In genomic region chr7:32023353-32023752, GRCh38 we compare ENCODE assay signal across 2 cellular contexts.
TF ChIP-seq lines count a peak whose summit lies in the region.

No MANE protein-coding gene starts in this region.

TF ChIP-seq in IMR-90, 13 proteins besides CTCF, POLR2A, EP300 and RAD21:
- TF ChIP-seq, protein P1, sequence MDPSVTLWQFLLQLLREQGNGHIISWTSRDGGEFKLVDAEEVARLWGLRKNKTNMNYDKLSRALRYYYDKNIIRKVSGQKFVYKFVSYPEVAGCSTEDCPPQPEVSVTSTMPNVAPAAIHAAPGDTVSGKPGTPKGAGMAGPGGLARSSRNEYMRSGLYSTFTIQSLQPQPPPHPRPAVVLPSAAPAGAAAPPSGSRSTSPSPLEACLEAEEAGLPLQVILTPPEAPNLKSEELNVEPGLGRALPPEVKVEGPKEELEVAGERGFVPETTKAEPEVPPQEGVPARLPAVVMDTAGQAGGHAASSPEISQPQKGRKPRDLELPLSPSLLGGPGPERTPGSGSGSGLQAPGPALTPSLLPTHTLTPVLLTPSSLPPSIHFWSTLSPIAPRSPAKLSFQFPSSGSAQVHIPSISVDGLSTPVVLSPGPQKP (IDR thresholded peaks at IDR 0.05; ENCODE audit: borderline replicate concordance, low read depth, low read length) = no peak
- TF ChIP-seq MAZ (IDR thresholded peaks at IDR 0.05; ENCODE audit: borderline replicate concordance, low read depth, low read length) = no peak
- no peak for TF ChIP-seq MAFK (IDR thresholded peaks at IDR 0.05; ENCODE audit: low read depth, low read length)
- no peak for TF ChIP-seq MXI1 (IDR thresholded peaks at IDR 0.05; ENCODE audit: borderline replicate concordance, low read depth, low read length)
- TF ChIP-seq RCOR1 (IDR thresholded peaks at IDR 0.05; ENCODE audit: insufficient replicate concordance, low read length) = no peak
- no peak for TF ChIP-seq SMC3 (IDR thresholded peaks at IDR 0.05; ENCODE audit: low read depth, low read length)
- TF ChIP-seq CEBPB (IDR thresholded peaks at IDR 0.05; ENCODE audit: low read depth, low read length) = no peak
- TF ChIP-seq FOS (IDR thresholded peaks at IDR 0.05; ENCODE audit: low read depth, low read length) = no peak
- TF ChIP-seq, protein P2, sequence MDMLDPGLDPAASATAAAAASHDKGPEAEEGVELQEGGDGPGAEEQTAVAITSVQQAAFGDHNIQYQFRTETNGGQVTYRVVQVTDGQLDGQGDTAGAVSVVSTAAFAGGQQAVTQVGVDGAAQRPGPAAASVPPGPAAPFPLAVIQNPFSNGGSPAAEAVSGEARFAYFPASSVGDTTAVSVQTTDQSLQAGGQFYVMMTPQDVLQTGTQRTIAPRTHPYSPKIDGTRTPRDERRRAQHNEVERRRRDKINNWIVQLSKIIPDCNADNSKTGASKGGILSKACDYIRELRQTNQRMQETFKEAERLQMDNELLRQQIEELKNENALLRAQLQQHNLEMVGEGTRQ (IDR thresholded peaks at IDR 0.05; ENCODE audit: low read depth, low read length) = no peak
- no peak for TF ChIP-seq RFX5 (IDR thresholded peaks at IDR 0.05; ENCODE audit: low read depth, low read length)
- no peak for TF ChIP-seq NFE2L2 (IDR thresholded peaks at IDR 0.05; ENCODE audit: low read depth, low read length)
- no peak for TF ChIP-seq CHD1 (IDR thresholded peaks at IDR 0.05; ENCODE audit: low read depth, low read length)
- TF ChIP-seq BHLHE40 (IDR thresholded peaks at IDR 0.05; ENCODE audit: low read depth, low read length) = no peak

TF ChIP-seq in HepG2, 621 proteins besides CTCF, POLR2A, EP300 and RAD21 (continued from another document):
- TF ChIP-seq ATF4 (CRISPR knock-in tag; IDR thresholded peaks at IDR 0.05) (no peak), ZNF30 (CRISPR knock-in tag; IDR thresholded peaks at IDR 0.05) (no peak), ZMYM4 (CRISPR knock-in tag; IDR thresholded peaks at IDR 0.05) (no peak), SATB2 (CRISPR knock-in tag; IDR thresholded peaks at IDR 0.05) (no peak), ZNF879 (CRISPR knock-in tag; IDR thresholded peaks at IDR 0.05) (no peak), ZNF558 (CRISPR knock-in tag; IDR thresholded peaks at IDR 0.05; ENCODE audit: borderline replicate concordance) (no peak), MAFF (IDR thresholded peaks at IDR 0.05; ENCODE audit: low read depth, low read length) (no peak), STAT5B (CRISPR knock-in tag; IDR thresholded peaks at IDR 0.05) (no peak), HNRNPUL1 (IDR thresholded peaks at IDR 0.05; ENCODE audit: low read depth, low read length) (no peak), ZNF891 (CRISPR knock-in tag; IDR thresholded peaks at IDR 0.05) (no peak), NKX3-1 (CRISPR knock-in tag; IDR thresholded peaks at IDR 0.05) (no peak), ZIK1 (CRISPR knock-in tag; IDR thresholded peaks at IDR 0.05; ENCODE audit: borderline replicate concordance, low read depth) (no peak)
- TF ChIP-seq, protein P3, sequence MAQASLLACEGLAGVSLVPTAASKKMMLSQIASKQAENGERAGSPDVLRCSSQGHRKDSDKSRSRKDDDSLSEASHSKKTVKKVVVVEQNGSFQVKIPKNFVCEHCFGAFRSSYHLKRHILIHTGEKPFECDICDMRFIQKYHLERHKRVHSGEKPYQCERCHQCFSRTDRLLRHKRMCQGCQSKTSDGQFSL (CRISPR knock-in tag; IDR thresholded peaks at IDR 0.05) = no peak
